ENCODE assay signal across 8 cellular contexts in genomic region chr6:109059591-109060021, GRCh38. TPM values are rescaled to one million over a fixed set of nuclear protein-coding genes. Genes with fewer than 3 reads are reported as not detected.
DNase-seq lines count a peak whose midpoint lies in the region; ATAC-seq, FAIRE-seq and TF ChIP-seq lines count a peak whose summit lies in the region.

No MANE protein-coding gene starts in this region.

- H3K4me3 ChIP-seq in BLaER1 (no peak overlapping the region), GM12878 (no peak overlapping the region), H7 (ENCODE audit: insufficient read depth, low read depth, low read length) (no peak overlapping the region)

- CTCF ChIA-PET in GM12878 (lab: Yijun Ruan, JAX) = interaction anchor here (1.5 kb wide), 1 partner anchor 15 kb away, joined by 6 read pairs; no protein-coding TSS in a partner anchor

- POLR2A ChIA-PET in GM12878 (lab: Charles Lee) = interaction anchor here (0.6 kb wide), 1 partner anchor 66 kb away, joined by 3 read pairs; no protein-coding TSS in a partner anchor

- no peak for TF ChIP-seq CTCF in GM12878 (IDR thresholded peaks at IDR 0.05 in 2 of 3, conservative IDR thresholded peaks at IDR 0.05 in 1 of 3; ENCODE audit: control insufficient read depth in 2 of 3, extremely low read depth in 1 of 3, insufficient read depth in 1 of 3, low read depth in 3 of 3, low read length in 3 of 3)

- H3K4me1 Mint-ChIP-seq in memory B cell = peaks cover 7% of the 10 kb centered on the region

- SMC1A ChIA-PET in GM12878 (lab: Charles Lee; ENCODE audit: uncharacterized antibody, unreplicated experiment) = interaction anchor here (1.0 to 2.4 kb wide), 3 partner anchors 13 to 516 kb away, joined by 3 to 12 read pairs (median 5); no protein-coding TSS in a partner anchor

- H3K27me3 Mint-ChIP-seq in memory B cell = no peaks in the 10 kb centered on the region

- H3K27me3 ChIP-seq in BLaER1 (no peaks in the 10 kb centered on the region), GM12878 (replicated peaks in 1 of 2; ENCODE audit: control insufficient read depth in 2 of 2, insufficient read depth in 2 of 2, low read length in 1 of 2) (no peaks in the 10 kb centered on the region; a peak in 2 of 4 replicates), H7 (ENCODE audit: control insufficient read depth, insufficient read depth, low read length) (no peaks in the 10 kb centered on the region)

- H3K9ac ChIP-seq in BLaER1 (no peak overlapping the region), GM12878 (ENCODE audit: control insufficient read depth, insufficient read depth, low read length) (no peak overlapping the region)

- peaks cover 12% of the 10 kb centered on the region for H3K4me1 ChIP-seq in BLaER1
- H3K4me1 ChIP-seq in GM12878 (ENCODE audit: control insufficient read depth, insufficient read depth, low read length) = no peaks in the 10 kb centered on the region

- WGBS in GM12878 (ENCODE audit: insufficient coverage, insufficient replicate concordance, low lambda C conversion rate, missing lambda C conversion rate) = 49% methylated on average over 4 of the region's 4 CpGs

- H4K20me1 ChIP-seq in BLaER1 (no peaks in the 10 kb centered on the region), GM12878 (ENCODE audit: control insufficient read depth, insufficient read depth) (no peaks in the 10 kb centered on the region)

- peak; percentile 68 for FAIRE-seq in GM12878 (lab: Jason Lieb, UNC)

- RAD21 ChIA-PET in GM12878 (lab: Charles Lee; ENCODE audit: unreplicated experiment) = no interaction called here

- ATAC-seq in HG03432 (IDR thresholded peaks at IDR 0.05; ENCODE audit: unreplicated experiment) (peak; percentile 52), GM12878 (peak; percentile 84), memory B cell (ENCODE audit: low read depth) (peak; percentile 80)

- H3K9me3 ChIP-seq in BLaER1 (no peaks in the 10 kb centered on the region), GM12878 (replicated peaks; ENCODE audit: control insufficient read depth, insufficient read depth, low read length) (no peaks in the 10 kb centered on the region)

- H3K4me2 ChIP-seq in BLaER1 = peak overlapping the region; percentile 11; the same call in 1 of the 2 replicates
- H3K4me2 ChIP-seq in GM12878 (ENCODE audit: control insufficient read depth, insufficient read depth) = no peak overlapping the region

- no peak for TF ChIP-seq POLR2A in GM12878 (IDR thresholded peaks at IDR 0.05; ENCODE audit: low read depth, low read length)

- no peak for TF ChIP-seq RAD21 in GM12878 (IDR thresholded peaks at IDR 0.05; ENCODE audit: insufficient read depth, low read depth, low read length)

- no TSS peak for BruUV-seq in GM12878 (replicated peaks; lab: Mats Ljungman, UMichigan)

- TF ChIP-seq EP300 in GM12878 (IDR thresholded peaks at IDR 0.05; ENCODE audit: borderline replicate concordance in 1 of 2, control insufficient read depth in 1 of 2, low read depth in 2 of 2, low read length in 2 of 2) = no peak

- DNase-seq in GM12878 (ENCODE audit: low read depth, low spot score) (no peak), memory B cell (ENCODE audit: low spot score in 2 of 2) (no peak), H7 (no peak), NCI-H2081 treated with DMSO at 0.1 percent for 48 hours (lab: John Stamatoyannopoulos, UW) (no peak), amniotic stem cell (lab: John Stamatoyannopoulos, UW) (no peak)
- no peak for DNase-seq in stimulated activated CD4-positive, alpha-beta T cell treated with anti-CD3 and anti-CD28 coated beads, Interleukin-2, amount 100 ng/mL, for 24 hours

- no peaks in the 10 kb centered on the region for H3K9me3 Mint-ChIP-seq in memory B cell

- in situ Hi-C loops in GM12878 (cut with MboI) = no loop called here

- no peak overlapping the region for H3K27ac ChIP-seq in BLaER1
- H3K27ac ChIP-seq in GM12878 (ENCODE audit: control insufficient read depth, insufficient read depth) = no peak overlapping the region

- no peak overlapping the region for H2AFZ ChIP-seq in GM12878 (ENCODE audit: control insufficient read depth, low read depth, low read length)

- no peaks in the 10 kb centered on the region for H3K79me2 ChIP-seq in GM12878 (ENCODE audit: control insufficient read depth, insufficient read depth, low read length)

- no peaks in the 10 kb centered on the region for H3K36me3 Mint-ChIP-seq in memory B cell

- H3K36me3 ChIP-seq in BLaER1 (no peaks in the 10 kb centered on the region), GM12878 (ENCODE audit: control insufficient read depth in 2 of 2, insufficient read depth in 2 of 2, low read length in 1 of 2) (no peaks in the 10 kb centered on the region), H7 (replicated peaks; ENCODE audit: control insufficient read depth, insufficient read depth, low read length) (no peaks in the 10 kb centered on the region)

- H3K27ac Mint-ChIP-seq in memory B cell = peak overlapping the region; percentile 16

- no peak overlapping the region for H3K4me3 Mint-ChIP-seq in memory B cell

- intact Hi-C loops in GM12878 (cut with micrococcal nuclease; ENCODE audit: unreplicated experiment) = no loop called here

TF ChIP-seq in GM12878, 131 proteins besides CTCF, POLR2A, EP300 and RAD21:
- TF ChIP-seq ASH2L (IDR thresholded peaks at IDR 0.05; ENCODE audit: borderline replicate concordance, low read depth) (no peak), ZBTB40 (IDR thresholded peaks at IDR 0.05; ENCODE audit: borderline replicate concordance) (no peak)

RNA-seq across cellular contexts. Expression of gene SESN1, which starts 35.0 kb away (rescaled TPM):
- total RNA-seq in GM12878 (2013; cell fraction: nucleolus; rRNA removed) = 12.5 and 14.1 TPM in 2 replicates
- total RNA-seq in GM12878 (2014; rRNA removed) = 3.8 and 4.3 TPM in 2 replicates
- total RNA-seq in GM12878 (2014; rRNA removed; fragmentation: Illumina TruSeq; extraction: Trizol) = 3.1 and 3.2 TPM in 2 replicates
- total RNA-seq in GM12878 (2021) = 2.4 and 2.8 TPM in 2 replicates
- 1.8 TPM for polyA plus RNA-seq in GM12878 (2011; ENCODE audit: low read depth)
- polyA plus RNA-seq in GM12878 (2011; rRNA removed) = 13.0 and 17.3 TPM in 2 replicates
- 4.1 and 5.0 TPM in 2 replicates for polyA plus RNA-seq in GM12878 (2011; cell fraction: cytosol; rRNA removed)
- 8.0 and 11.5 TPM in 2 replicates for polyA plus RNA-seq in GM12878 (2011; cell fraction: nucleus; rRNA removed)
- polyA plus RNA-seq in GM12878 (2012) = 2.8 and 5.1 TPM in 2 replicates
- 3.4 TPM in 2 replicates for polyA plus RNA-seq in GM12878 (2014; fragmentation: Illumina TruSeq; extraction: Trizol)
- polyA plus RNA-seq in GM12878 (2014; fragmentation: Nextera tagmentation; extraction: Ambion mirVana) = 1 to 10 TPM; 1.3 to 1.4 TPM
- 2.0 and 3.0 TPM in 2 replicates for polyA plus RNA-seq in GM12878 (2014; rRNA removed)
- 1 to 10 TPM; 6.0 to 8.3 TPM for polyA plus RNA-seq in GM12878 (2016; fragmentation: Nextera tagmentation; extraction: Ambion mirVana)
- 8.3 and 10.6 TPM in 2 replicates for polyA minus RNA-seq in GM12878 (2011; rRNA and poly(A)+ RNA removed)
- polyA minus RNA-seq in GM12878 (2011; cell fraction: cytosol; rRNA and poly(A)+ RNA removed) = 2.8 and 3.5 TPM in 2 replicates
- 12.1 and 12.2 TPM in 2 replicates for polyA minus RNA-seq in GM12878 (2011; cell fraction: nucleus; rRNA and poly(A)+ RNA removed)
- total RNA-seq in H7 (2014; rRNA removed; shearing (Covaris generic)) = 10.4 and 12.8 TPM in 2 replicates

RNA-seq across cellular contexts. Expression of gene CEP57L1, which starts 35.7 kb away (rescaled TPM):
- total RNA-seq in GM12878 (2013; cell fraction: nucleolus; rRNA removed) = 35.4 and 36.5 TPM in 2 replicates
- total RNA-seq in GM12878 (2014; rRNA removed) (18.5 and 22.1 TPM in 2 replicates), GM12878 (2014; rRNA removed; fragmentation: Illumina TruSeq; extraction: Trizol) (25.6 and 27.4 TPM in 2 replicates), GM12878 (2021) (13.9 and 16.5 TPM in 2 replicates)
- polyA plus RNA-seq in GM12878 (2011; ENCODE audit: low read depth) = 7.7 TPM
- polyA plus RNA-seq in GM12878 (2011; rRNA removed) (21.3 and 36.4 TPM in 2 replicates), GM12878 (2014; fragmentation: Illumina TruSeq; extraction: Trizol) (20.4 and 34.4 TPM in 2 replicates), GM12878 (2014; fragmentation: Nextera tagmentation; extraction: Ambion mirVana) (10 to 100 TPM; 22.6 to 24.0 TPM), GM12878 (2014; rRNA removed) (12.0 and 12.7 TPM in 2 replicates), GM12878 (2016; fragmentation: Nextera tagmentation; extraction: Ambion mirVana) (10 to 100 TPM; 29.0 to 30.5 TPM)
- polyA plus RNA-seq in GM12878 (2011; cell fraction: cytosol; rRNA removed) = 9.2 and 13.6 TPM in 2 replicates
- polyA plus RNA-seq in GM12878 (2011; cell fraction: nucleus; rRNA removed) = 14.8 and 16.3 TPM in 2 replicates
- 8.2 and 12.6 TPM in 2 replicates for polyA plus RNA-seq in GM12878 (2012)
- 9.3 and 13.4 TPM in 2 replicates for polyA minus RNA-seq in GM12878 (2011; rRNA and poly(A)+ RNA removed)
- 4.0 and 12.5 TPM in 2 replicates for polyA minus RNA-seq in GM12878 (2011; cell fraction: cytosol; rRNA and poly(A)+ RNA removed)
- 8.6 and 12.9 TPM in 2 replicates for polyA minus RNA-seq in GM12878 (2011; cell fraction: nucleus; rRNA and poly(A)+ RNA removed)
- total RNA-seq in H7 (2014; rRNA removed; shearing (Covaris generic)) = 26.5 and 30.2 TPM in 2 replicates
